9 cellular contexts compared by ENCODE assay signal in genomic region chr10:71244638-71245419, GRCh38. TPM values are rescaled to one million over a fixed set of nuclear protein-coding genes. Genes with fewer than 3 reads are reported as not detected.
DNase-seq lines count a peak whose midpoint lies in the region; ATAC-seq and TF ChIP-seq lines count a peak whose summit lies in the region.
"Had no signal": no experiment of that assay in that cellular context is flagged by ENCODE, and none has a peak within 500 bp of the region (broad histone marks: within the 10 kb centered on the region; RNA-seq: fewer than 3 reads in every experiment).

No MANE protein-coding gene starts in this region.

- H3K4me2 ChIP-seq in OCI-LY7 (ENCODE audit: low read length), result no peak overlapping the region

- peaks cover 32% of the 10 kb centered on the region for H3K4me1 Mint-ChIP-seq in glutamatergic neuron (ENCODE audit: low read depth, unreplicated experiment)

- H3K79me2 ChIP-seq in OCI-LY7 (ENCODE audit: insufficient read depth, low read depth, low read length), result no peaks in the 10 kb centered on the region

- no peaks in the 10 kb centered on the region for H3K27me3 ChIP-seq in psoas muscle (ENCODE audit: insufficient read depth in 3 of 3, low read length in 2 of 3)

- intact Hi-C loops in psoas muscle (cut with DNase I) (no loop called here), OCI-LY7 (cut with micrococcal nuclease; ENCODE audit: unreplicated experiment) (no loop called here)

- peak; percentile 76 for DNase-seq in CD1c-positive myeloid dendritic cell (ENCODE audit: extremely low spot score)
- DNase-seq in SK-N-MC (ENCODE audit: low read depth, low spot score), result no peak
- DNase-seq in fibroblast of the aortic adventitia (ENCODE audit: low read depth), result peak; percentile 94
- DNase-seq in psoas muscle, result peak; percentile 60 to 68
- DNase-seq in OCI-LY7 (ENCODE audit: low spot score), result no peak
- no peak for DNase-seq in DMS153 treated with DMSO at 0.1 percent for 48 hours (lab: John Stamatoyannopoulos, UW; ENCODE audit: unreplicated experiment)
- DNase-seq in activated naive CD4-positive, alpha-beta T cell treated with Interleukin-2 at 50 U/mL for 16 hours, result no peak
- DNase-seq in glutamatergic neuron, result no peak
- DNase-seq: OCI-M1 had no signal

- no peaks in the 10 kb centered on the region for H3K36me3 Mint-ChIP-seq in glutamatergic neuron (ENCODE audit: unreplicated experiment)

- BruUV-seq in OCI-LY7 (replicated peaks; lab: Mats Ljungman, UMichigan), result no TSS peak

- H3K27me3 Mint-ChIP-seq in glutamatergic neuron (ENCODE audit: unreplicated experiment), result peaks cover 9% of the 10 kb centered on the region

- no peak for TF ChIP-seq CTCF in fibroblast of the aortic adventitia (IDR thresholded peaks at IDR 0.05; ENCODE audit: insufficient read depth, low read length)
- TF ChIP-seq CTCF in psoas muscle (IDR thresholded peaks at IDR 0.05), result no peak
- no peak for TF ChIP-seq CTCF in OCI-LY7 (conservative IDR thresholded peaks at IDR 0.05; ENCODE audit: low read length)
- TF ChIP-seq CTCF in glutamatergic neuron (IDR thresholded peaks at IDR 0.05; ENCODE audit: partially characterized antibody, unreplicated experiment), result no peak

- H2AFZ ChIP-seq in OCI-LY7 (ENCODE audit: low read length), result no peak overlapping the region

- H3K27ac ChIP-seq in SK-N-MC, result peak overlapping the region; percentile 93
- peak overlapping the region; percentile 18 for H3K27ac ChIP-seq in psoas muscle
- H3K27ac ChIP-seq in OCI-LY7 (ENCODE audit: low read depth, low read length, poor library complexity, severe bottlenecking), result no peak overlapping the region

- no peaks in the 10 kb centered on the region for H3K36me3 ChIP-seq in SK-N-MC (ENCODE audit: insufficient read depth, low read length)
- no peaks in the 10 kb centered on the region for H3K36me3 ChIP-seq in psoas muscle (ENCODE audit: insufficient read depth in 1 of 2, low read depth in 1 of 2)
- no peaks in the 10 kb centered on the region for H3K36me3 ChIP-seq in OCI-LY7 (ENCODE audit: insufficient read depth, low read length)

- CTCF ChIA-PET in OCI-LY7 (lab: Charles Lee; ENCODE audit: unreplicated experiment), result no interaction called here

- peaks cover 4% of the 10 kb centered on the region for H3K9me3 Mint-ChIP-seq in glutamatergic neuron (ENCODE audit: unreplicated experiment)

- peak overlapping the region; percentile 56 for H3K4me3 ChIP-seq in SK-N-MC
- peak overlapping the region; percentile 53 for H3K4me3 ChIP-seq in fibroblast of the aortic adventitia (ENCODE audit: low read depth, low read length)
- peak overlapping the region; percentile 29 for H3K4me3 ChIP-seq in psoas muscle
- H3K4me3 ChIP-seq in OCI-LY7 (ENCODE audit: low read depth, low read length, poor library complexity, severe bottlenecking), result no peak overlapping the region

- H3K4me3 Mint-ChIP-seq in glutamatergic neuron (ENCODE audit: unreplicated experiment), result no peak overlapping the region

- H3K9me3 ChIP-seq in SK-N-MC (ENCODE audit: low read depth, low read length) (no peaks in the 10 kb centered on the region), psoas muscle (no peaks in the 10 kb centered on the region), OCI-LY7 (ENCODE audit: low read length) (no peaks in the 10 kb centered on the region)

- POLR2A ChIA-PET in OCI-LY7 (lab: Charles Lee), result no interaction called here

- H3K9ac ChIP-seq in SK-N-MC (ENCODE audit: insufficient read length), result peak overlapping the region; percentile 53

- peaks cover 38% of the 10 kb centered on the region for H3K4me1 ChIP-seq in psoas muscle
- peaks cover 3% of the 10 kb centered on the region for H3K4me1 ChIP-seq in OCI-LY7 (ENCODE audit: insufficient read depth, low read length, poor library complexity, severe bottlenecking)

- WGBS in psoas muscle, 3 donors, result 37 to 46% (median 45%) methylated on average over 27 of the region's 27 CpGs

- no peak overlapping the region for H3K27ac Mint-ChIP-seq in glutamatergic neuron (ENCODE audit: unreplicated experiment)

- H4K20me1 ChIP-seq in OCI-LY7 (ENCODE audit: insufficient read depth, low read length), result no peaks in the 10 kb centered on the region

- no peaks in the 10 kb centered on the region for H3K9me2 ChIP-seq in OCI-LY7 (ENCODE audit: insufficient read depth, low read length)

- peak; percentile 29 to 60 (median 50) for ATAC-seq in psoas muscle

RNA-seq across cellular contexts. Expression of gene UNC5B, which starts 32.5 kb away (rescaled TPM):
- 20.6 and 35.7 TPM in 2 replicates for total RNA-seq in fibroblast of the aortic adventitia (ENCODE audit: low replicate concordance)
- total RNA-seq in psoas muscle, result 1 to 10 TPM; 1.1 to 5.7 (median 2.5) TPM
- polyA plus RNA-seq in psoas muscle, result 1 to 10 TPM in 2 of 3 donors, under 1 TPM in 1; 0.65 to 1.3 (median 1.1) TPM
- total RNA-seq in OCI-LY7 (2014; rRNA removed; shearing (Covaris generic)), result not detected in 2 replicates
- total RNA-seq in OCI-LY7 (2022), result not detected in 2 replicates
- total RNA-seq in glutamatergic neuron (ENCODE audit: unreplicated experiment), result 22.6 TPM

Comparison
In these comparisons a context has a peak if more than half of its experiments do, and no peak if none do; other contexts are left out.
1. DNase-seq: peak in CD1c-positive myeloid dendritic cell (single experiment), fibroblast of the aortic adventitia (single experiment) and psoas muscle (2 of 2); none in SK-N-MC (single experiment), OCI-LY7 (single experiment), DMS153 treated with DMSO at 0.1 percent for 48 hours (single experiment), activated naive CD4-positive, alpha-beta T cell treated with Interleukin-2 at 50 U/mL for 16 hours (single experiment) and glutamatergic neuron (single experiment).